Comparison of ENCODE assay signal across 9 cellular contexts in genomic region chr13:23020246-23020843, GRCh38.
DNase-seq lines count a peak whose midpoint lies in the region; ATAC-seq and TF ChIP-seq lines count a peak whose summit lies in the region.
"Had no signal": no experiment of that assay in that cellular context is flagged by ENCODE, and none has a peak within 500 bp of the region (broad histone marks: within the 10 kb centered on the region; RNA-seq: fewer than 3 reads in every experiment).

No MANE protein-coding gene starts in this region.

- no peaks in the 10 kb centered on the region for H3K9me3 Mint-ChIP-seq in activated T-cell treated with anti-CD3 and anti-CD28 coated beads, Interleukin-2, amount 50 U/mL, for 72 hours
- H3K9me3 Mint-ChIP-seq: activated naive CD4-positive, alpha-beta T cell treated with anti-CD3 and anti-CD28 coated beads, Interleukin-2, amount 50 U/mL, for 24 hours had no signal

- WGBS in psoas muscle, 3 donors = 18 to 24% (median 21%) methylated on average over 5 of the region's 5 CpGs

- ATAC-seq in GM19455 (IDR thresholded peaks at IDR 0.05; ENCODE audit: unreplicated experiment) = peak; percentile 80
- ATAC-seq in HG03442 (IDR thresholded peaks at IDR 0.05; ENCODE audit: unreplicated experiment) = peak; percentile 95
- ATAC-seq in activated T-cell treated with anti-CD3 and anti-CD28 coated beads, Interleukin-2, amount 50 U/mL, for 72 hours (replicated peaks in 1 of 2) = peak; percentile 39 to 45
- ATAC-seq in psoas muscle = peak in 3 of 4 donors; percentile 74 to 80 (median 75)

- H3K27me3 Mint-ChIP-seq in activated T-cell treated with anti-CD3 and anti-CD28 coated beads, Interleukin-2, amount 50 U/mL, for 72 hours (ENCODE audit: low read depth) = peaks cover 16% of the 10 kb centered on the region

- H3K27ac ChIP-seq in DOHH2 (ENCODE audit: low read depth, low read length) (no peak overlapping the region), psoas muscle (no peak overlapping the region)

- no peaks in the 10 kb centered on the region for H4K20me1 ChIP-seq in DOHH2 (ENCODE audit: control insufficient read depth, insufficient read depth, low read depth, low read length)

- TF ChIP-seq CTCF in DOHH2 (IDR thresholded peaks at IDR 0.05; ENCODE audit: low read depth, low read length, poor library complexity, severe bottlenecking) (peak; percentile 82), psoas muscle (IDR thresholded peaks at IDR 0.05) (peak; percentile 76)

- H3K27me3 ChIP-seq in DOHH2 (ENCODE audit: control insufficient read depth, low read length) = no peaks in the 10 kb centered on the region
- peaks cover 0 to 3% (median 0%) of the 10 kb centered on the region in 3 donors for H3K27me3 ChIP-seq in psoas muscle (ENCODE audit: insufficient read depth in 3 of 3, low read length in 2 of 3)

- H3K4me3 Mint-ChIP-seq in activated T-cell treated with anti-CD3 and anti-CD28 coated beads, Interleukin-2, amount 50 U/mL, for 72 hours = no peak overlapping the region
- H3K4me3 Mint-ChIP-seq: activated naive CD4-positive, alpha-beta T cell treated with anti-CD3 and anti-CD28 coated beads, Interleukin-2, amount 50 U/mL, for 24 hours had no signal

- H3K9me2 ChIP-seq in DOHH2 (replicated peaks; ENCODE audit: control insufficient read depth, low read length) = no peaks in the 10 kb centered on the region

- H3K36me3 ChIP-seq in DOHH2 (ENCODE audit: control insufficient read depth, low read length) = no peaks in the 10 kb centered on the region
- no peaks in the 10 kb centered on the region for H3K36me3 ChIP-seq in psoas muscle (ENCODE audit: insufficient read depth in 1 of 2, low read depth in 1 of 2)

- H3K4me3 ChIP-seq in DOHH2 (ENCODE audit: low read length) = no peak overlapping the region
- H3K4me3 ChIP-seq in psoas muscle = no peak overlapping the region

- no peak overlapping the region for H3K4me2 ChIP-seq in DOHH2 (ENCODE audit: low read length)

- DNase-seq in NCI-H82 (lab: John Stamatoyannopoulos, UW) = peak; percentile 97
- peak; percentile 14 to 25 for DNase-seq in activated T-cell treated with anti-CD3 and anti-CD28 coated beads, Interleukin-2, amount 50 U/mL, for 72 hours
- DNase-seq in head of caudate nucleus = peak in 39 of 42 donors; percentile 7 to 74 (median 46)
- no peak for DNase-seq in psoas muscle
- no peak for DNase-seq in NCI-H187 treated with DMSO at 0.1 percent for 48 hours (lab: John Stamatoyannopoulos, UW)

- H3F3A ChIP-seq in DOHH2 (ENCODE audit: control insufficient read depth, insufficient read depth) = no peaks in the 10 kb centered on the region

- no peak overlapping the region for H3K27ac Mint-ChIP-seq in activated T-cell treated with anti-CD3 and anti-CD28 coated beads, Interleukin-2, amount 50 U/mL, for 72 hours
- H3K27ac Mint-ChIP-seq: activated naive CD4-positive, alpha-beta T cell treated with anti-CD3 and anti-CD28 coated beads, Interleukin-2, amount 50 U/mL, for 24 hours had no signal

- H3K4me1 Mint-ChIP-seq in activated T-cell treated with anti-CD3 and anti-CD28 coated beads, Interleukin-2, amount 50 U/mL, for 72 hours (ENCODE audit: low read depth) = no peaks in the 10 kb centered on the region
- H3K4me1 Mint-ChIP-seq: activated naive CD4-positive, alpha-beta T cell treated with anti-CD3 and anti-CD28 coated beads, Interleukin-2, amount 50 U/mL, for 24 hours had no signal

- intact Hi-C loops in head of caudate nucleus (cut with DNase I) (loop anchor here (10.0 kb wide), 1 partner anchor 216 kb away; no protein-coding TSS in a partner anchor), psoas muscle (cut with DNase I) (loop anchor here in 1 of 2 donors (10.0 kb wide), 1 partner anchor 216 kb away; no protein-coding TSS in a partner anchor)

- H3K4me1 ChIP-seq in DOHH2 (ENCODE audit: control insufficient read depth, low read length) (no peaks in the 10 kb centered on the region), psoas muscle (no peaks in the 10 kb centered on the region)

- H3K9me3 ChIP-seq in DOHH2 (ENCODE audit: control insufficient read depth, insufficient read depth, low read length) = no peaks in the 10 kb centered on the region
- H3K9me3 ChIP-seq in psoas muscle = no peaks in the 10 kb centered on the region

- no peaks in the 10 kb centered on the region for H3K36me3 Mint-ChIP-seq in activated T-cell treated with anti-CD3 and anti-CD28 coated beads, Interleukin-2, amount 50 U/mL, for 72 hours (ENCODE audit: insufficient read depth in 2 of 2)
- H3K36me3 Mint-ChIP-seq: activated naive CD4-positive, alpha-beta T cell treated with anti-CD3 and anti-CD28 coated beads, Interleukin-2, amount 50 U/mL, for 24 hours had no signal

- no peaks in the 10 kb centered on the region for H3K79me2 ChIP-seq in DOHH2 (ENCODE audit: control insufficient read depth, low read length)

Comparison
In these comparisons a context has a peak if more than half of its experiments do, and no peak if none do; other contexts are left out.
1. ATAC-seq: peak in every context shown above with its lines; median percentile 95 in HG03442; 80 in GM19455; 75 in psoas muscle; 42 in activated T-cell treated with anti-CD3 and anti-CD28 coated beads, Interleukin-2, amount 50 U/mL, for 72 hours.
2. DNase-seq: peak in NCI-H82 (single experiment), activated T-cell treated with anti-CD3 and anti-CD28 coated beads, Interleukin-2, amount 50 U/mL, for 72 hours (2 of 2) and head of caudate nucleus (39 of 42); none in psoas muscle (0 of 2) and NCI-H187 treated with DMSO at 0.1 percent for 48 hours (single experiment).